In genomic region chr1:246689409-246689997, GRCh38 we compare ENCODE assay signal across 8 cellular contexts.
DNase-seq lines count a peak whose midpoint lies in the region; ATAC-seq lines count a peak whose summit lies in the region.

No MANE protein-coding gene starts in this region.

- DNase-seq in COLO829 (ENCODE audit: low spot score): peak; percentile 91
- DNase-seq in NCI-H446 (lab: John Stamatoyannopoulos, UW): peak; percentile 57 to 85
- DNase-seq in activated CD4-positive, alpha-beta T cell treated with anti-CD3 and anti-CD28 coated beads for 48 hours: peak; percentile 62
- peak; percentile 93 for DNase-seq in epidermal melanocyte (ENCODE audit: insufficient read length, low spot score)

- H3K27me3 ChIP-seq in mucosa of stomach (ENCODE audit: control insufficient read depth, insufficient read depth, low read length): no peaks in the 10 kb centered on the region
- H3K27me3 ChIP-seq in subcutaneous abdominal adipose tissue (ENCODE audit: control insufficient read depth in 5 of 5, insufficient read depth in 4 of 5, low read length in 5 of 5): no peaks in the 10 kb centered on the region

- ATAC-seq in GM19351 (IDR thresholded peaks at IDR 0.05; ENCODE audit: unreplicated experiment) (peak; percentile 99), HG03432 (IDR thresholded peaks at IDR 0.05; ENCODE audit: unreplicated experiment) (peak; percentile 100)

- H3K36me3 ChIP-seq in mucosa of stomach (ENCODE audit: control insufficient read depth, insufficient read depth, low read length): no peaks in the 10 kb centered on the region
- H3K36me3 ChIP-seq in subcutaneous abdominal adipose tissue (ENCODE audit: control insufficient read depth in 5 of 5, insufficient read depth in 5 of 5, low read length in 5 of 5): no peaks in the 10 kb centered on the region

- peaks cover 6% of the 10 kb centered on the region for H3K4me1 ChIP-seq in mucosa of stomach (ENCODE audit: control insufficient read depth, insufficient read depth, low read length)
- H3K4me1 ChIP-seq in subcutaneous abdominal adipose tissue (ENCODE audit: control insufficient read depth in 5 of 5, insufficient read depth in 5 of 5, low read length in 5 of 5): peaks cover 0 to 13% (median 9%) of the 10 kb centered on the region in 5 donors

- H3K9me3 ChIP-seq in mucosa of stomach (ENCODE audit: control insufficient read depth, low read length) (no peaks in the 10 kb centered on the region), subcutaneous abdominal adipose tissue (ENCODE audit: control insufficient read depth in 5 of 5, low read length in 5 of 5) (peaks cover 0 to 2% (median 0%) of the 10 kb centered on the region in 5 donors)

- no peak overlapping the region for H3K27ac ChIP-seq in subcutaneous abdominal adipose tissue (ENCODE audit: low read depth, low read length)

- H3K9ac ChIP-seq in mucosa of stomach (ENCODE audit: low read length): peak overlapping the region; percentile 55
- H3K9ac ChIP-seq in subcutaneous abdominal adipose tissue (ENCODE audit: low read length in 5 of 5): peak overlapping the region in 2 of 5 donors; percentile 13 to 35

- H3K4me3 ChIP-seq in mucosa of stomach (ENCODE audit: low read length) (no peak overlapping the region), subcutaneous abdominal adipose tissue (ENCODE audit: low read depth in 1 of 5, low read length in 5 of 5) (peak overlapping the region in 3 of 5 donors; percentile 39 to 55 (median 47))
